ENCODE assay signal across 14 cellular contexts in the genomic region with DNA sequence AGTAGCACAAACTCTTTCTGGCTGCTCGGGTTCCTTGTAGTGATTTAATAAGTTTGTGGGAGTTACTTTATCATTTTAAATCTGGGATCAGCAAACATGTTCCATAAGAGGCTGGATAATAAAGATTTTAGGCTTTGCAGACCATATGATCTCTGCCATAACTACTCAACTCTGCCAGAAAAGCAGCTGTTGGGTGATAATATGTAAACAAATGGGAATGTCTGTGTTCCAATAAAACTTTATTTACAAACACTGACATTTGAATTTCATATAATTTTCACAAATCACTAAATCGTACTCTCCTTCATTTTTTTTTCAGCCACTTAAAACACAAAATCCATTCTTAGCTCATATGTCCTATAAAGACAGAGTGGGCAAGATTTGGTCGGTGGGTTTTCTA.
DNase-seq lines count a peak whose midpoint lies in the region; ATAC-seq and TF ChIP-seq lines count a peak whose summit lies in the region.
"Had no signal": no experiment of that assay in that cellular context is flagged by ENCODE, and none has a peak within 500 bp of the region (broad histone marks: within the 10 kb centered on the region; RNA-seq: fewer than 3 reads in every experiment).

No MANE protein-coding gene starts in this region.

- DNase-seq in DMS 273 (lab: John Stamatoyannopoulos, UW; ENCODE audit: unreplicated experiment): peak; percentile 36
- DNase-seq in DMS 273 treated with DMSO at 0.1 percent for 48 hours (lab: John Stamatoyannopoulos, UW): no peak
- DNase-seq in LNCaP clone FGC (ENCODE audit: low read depth): peak; percentile 86
- DNase-seq in substantia nigra (lab: John Stamatoyannopoulos, UW): no peak
- DNase-seq in stimulated activated CD4-positive, alpha-beta T cell treated with anti-CD3 and anti-CD28 coated beads, Interleukin-4, amount 100 ng/mL, for 4 hours: no peak
- DNase-seq: AML-193; CD4-positive, alpha-beta memory T cell; DND-41 had no signal

- no peak for TF ChIP-seq CTCF in LNCaP clone FGC (IDR thresholded peaks at IDR 0.05; ENCODE audit: control insufficient read depth, extremely low read depth, insufficient read depth)

- peak overlapping the region; percentile 20 for H3K27ac ChIP-seq in cingulate gyrus (ENCODE audit: low read depth, low read length)
- peak overlapping the region; percentile 40 for H3K27ac ChIP-seq in substantia nigra (ENCODE audit: low read depth, low read length, poor library complexity, severe bottlenecking)
- H3K27ac ChIP-seq: 22Rv1, A549, GM23248 had no signal

- H3K4me3 ChIP-seq in LNCaP clone FGC (ENCODE audit: low read depth, low read length): no peak overlapping the region
- H3K4me3 ChIP-seq: A549, GM23248, HAP-1 had no signal

- no peak for ATAC-seq in HG02852 (IDR thresholded peaks at IDR 0.05; ENCODE audit: unreplicated experiment)

Comparison
In these comparisons a context has a peak if more than half of its experiments do, and no peak if none do; other contexts are left out.
1. DNase-seq: peak in DMS 273 (single experiment) and LNCaP clone FGC (single experiment); none in DMS 273 treated with DMSO at 0.1 percent for 48 hours (single experiment), substantia nigra (0 of 49) and stimulated activated CD4-positive, alpha-beta T cell treated with anti-CD3 and anti-CD28 coated beads, Interleukin-4, amount 100 ng/mL, for 4 hours (0 of 2).